Comparison of ENCODE assay signal across 11 cellular contexts in the genomic region with DNA sequence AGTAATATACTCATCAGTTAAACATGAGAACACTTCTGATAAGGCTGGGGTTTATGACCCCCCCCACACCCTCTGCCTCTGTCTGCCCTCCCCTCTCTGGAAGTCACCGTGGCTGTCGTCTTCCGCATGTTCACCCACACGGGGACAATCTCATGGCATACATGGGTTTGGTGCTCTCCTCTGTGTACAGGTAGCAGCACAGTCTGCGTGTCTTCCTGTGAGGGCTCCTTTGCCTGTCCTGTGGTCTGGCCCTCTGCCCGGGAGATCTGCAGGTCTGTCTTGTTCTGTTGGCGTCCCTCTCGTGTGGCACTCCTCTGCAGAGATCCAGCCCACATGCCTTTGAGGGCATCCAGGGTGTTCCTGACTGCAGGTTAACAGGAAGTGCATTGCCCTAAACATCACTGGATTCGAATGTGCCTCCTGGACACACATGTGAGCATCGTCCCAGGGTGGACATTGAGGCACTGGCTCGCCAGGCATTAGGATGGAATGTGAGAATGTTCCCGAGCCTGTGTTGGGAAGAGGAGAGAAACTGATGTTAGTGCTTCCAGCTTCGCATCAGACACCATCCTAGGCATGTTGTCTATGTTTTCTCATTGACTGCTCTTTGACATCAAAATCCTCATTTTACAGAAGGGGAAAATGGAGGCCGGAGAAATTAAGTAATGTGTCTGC.
DNase-seq lines count a peak whose midpoint lies in the region; ATAC-seq and TF ChIP-seq lines count a peak whose summit lies in the region.
"Had no signal": no experiment of that assay in that cellular context is flagged by ENCODE, and none has a peak within 500 bp of the region (broad histone marks: within the 10 kb centered on the region; RNA-seq: fewer than 3 reads in every experiment).

No MANE protein-coding gene starts in this region.

- CTCF ChIA-PET in HEK293 (lab: Yijun Ruan, JAX): interaction anchor here (0.5 kb wide), 1 partner anchor 667 kb away, joined by 5 read pairs; no protein-coding TSS in a partner anchor

- H3K27ac ChIP-seq in HEK293 (ENCODE audit: extremely low read depth, low read depth, low read length) (no peak overlapping the region), epithelial cell of prostate (no peak overlapping the region)
- H3K27ac ChIP-seq: KMS-11 had no signal

- POLR2A ChIA-PET in HEK293 (lab: Yijun Ruan, JAX): no interaction called here

- TF ChIP-seq POLR2A in GM18505 (IDR thresholded peaks at IDR 0.05; ENCODE audit: borderline replicate concordance, extremely low read depth, insufficient read depth, insufficient read length): no peak

- H3K36me3 ChIP-seq in HEK293 (ENCODE audit: control insufficient read depth in 2 of 2, insufficient read depth in 1 of 2, low read length in 2 of 2): no peaks in the 10 kb centered on the region

- no peaks in the 10 kb centered on the region for H3K4me1 ChIP-seq in HEK293 (ENCODE audit: control insufficient read depth, insufficient read depth, low read length)

- ATAC-seq in GM18505 (IDR thresholded peaks at IDR 0.05; ENCODE audit: unreplicated experiment) (no peak), GM19023 (IDR thresholded peaks at IDR 0.05; ENCODE audit: unreplicated experiment) (no peak)

- no peak for TF ChIP-seq CTCF in HEK293 (tag by site-specific recombination; IDR thresholded peaks at IDR 0.05)

- H3K9me3 ChIP-seq in HEK293 (ENCODE audit: control insufficient read depth, insufficient read depth, low read depth, low read length): no peaks in the 10 kb centered on the region

- peak; percentile 22 to 25 for DNase-seq in activated CD4-positive, alpha-beta T cell treated with anti-CD3 and anti-CD28 coated beads, Interleukin-2, amount 50 U/mL, for 4 hours
- DNase-seq in epithelial cell of prostate (ENCODE audit: low read depth, low spot score): peak; percentile 33
- DNase-seq in stimulated activated CD4-positive, alpha-beta T cell treated with anti-CD3 and anti-CD28 coated beads, Interleukin-4, amount 100 ng/mL, for 1 hour: peak; percentile 25
- DNase-seq in COLO829 (ENCODE audit: low spot score): no peak
- no peak for DNase-seq in cerebellar nuclear complex (lab: John Stamatoyannopoulos, UW)
- DNase-seq: H7, SHP77 had no signal

- no peak overlapping the region for H3K4me3 ChIP-seq in HEK293 (ENCODE audit: low read depth, low read length)

TF ChIP-seq in HEK293, 187 proteins besides CTCF, POLR2A, EP300 and RAD21:
- TF ChIP-seq ZNF768 (tag by site-specific recombination; IDR thresholded peaks at IDR 0.05) (no peak), GLIS1 (tag by site-specific recombination; IDR thresholded peaks at IDR 0.05) (peak; percentile 19; the same call in 1 of the 2 replicates)

Comparison
In these comparisons a context has a peak if more than half of its experiments do, and no peak if none do; other contexts are left out.
1. DNase-seq: peak in activated CD4-positive, alpha-beta T cell treated with anti-CD3 and anti-CD28 coated beads, Interleukin-2, amount 50 U/mL, for 4 hours (2 of 2), epithelial cell of prostate (single experiment) and stimulated activated CD4-positive, alpha-beta T cell treated with anti-CD3 and anti-CD28 coated beads, Interleukin-4, amount 100 ng/mL, for 1 hour (single experiment); none in COLO829 (single experiment) and cerebellar nuclear complex (0 of 2).